In genomic region chr1:158176849-158177704, GRCh38 we compare ENCODE assay signal across 1 cellular context.
TF ChIP-seq lines count a peak whose summit lies in the region.

No MANE protein-coding gene starts in this region.

TF ChIP-seq in HEK293, 187 proteins besides CTCF, POLR2A, EP300 and RAD21 (continued from another document):
- 0 out of 2 replicates have a peak, but pooled peaks have one; percentile 32 for TF ChIP-seq SCRT1 (tag by site-specific recombination; IDR thresholded peaks at IDR 0.05; ENCODE audit: borderline replicate concordance)
- TF ChIP-seq ZNF335 (tag by site-specific recombination; conservative IDR thresholded peaks at IDR 0.05): peak; percentile 87
- 0 out of 2 replicates have a peak, but pooled peaks have one; percentile 29 for TF ChIP-seq IKZF3 (tag by site-specific recombination; IDR thresholded peaks at IDR 0.05)
- peak; percentile 85 for TF ChIP-seq SCRT2 (tag by site-specific recombination; IDR thresholded peaks at IDR 0.05)
- TF ChIP-seq ZBTB17 (tag by site-specific recombination; IDR thresholded peaks at IDR 0.05): peak; percentile 63; the same call in 1 of the 2 replicates
- peak; percentile 68 for TF ChIP-seq ZSCAN4 (tag by site-specific recombination; IDR thresholded peaks at IDR 0.05)
